In genomic region chr9:130095872-130096271, GRCh38 we compare ENCODE assay signal across 24 cellular contexts.
A peak's percentile ranks its signal among the peaks of the same experiment; 100 is the strongest.
DNase-seq lines count a peak whose midpoint lies in the region; ATAC-seq lines count a peak whose summit lies in the region.
"Had no signal": no experiment of that assay in that cellular context is flagged by ENCODE, and none has a peak within 500 bp of the region (broad histone marks: within the 10 kb centered on the region; RNA-seq: fewer than 3 reads in every experiment).

No MANE protein-coding gene starts in this region.

- peak overlapping the region; percentile 48 for H3K27ac ChIP-seq in SK-N-MC
- H3K27ac ChIP-seq: BLaER1, epithelial cell of prostate, neutrophil, prostate gland, upper lobe of right lung had no signal

- no peaks in the 10 kb centered on the region for H3K9me3 Mint-ChIP-seq in activated T-cell treated with anti-CD3 and anti-CD28 coated beads, Interleukin-2, amount 50 U/mL, for 24 hours
- no peaks in the 10 kb centered on the region for H3K9me3 Mint-ChIP-seq in dendritic cell treated with granulocyte-macrophage colony-stimulating factor and Interleukin-4, amounts not matched to agents 40 ng/mL and 50 ng/mL, for 4 days
- no peaks in the 10 kb centered on the region for H3K9me3 Mint-ChIP-seq in stimulated activated naive CD8-positive, alpha-beta T cell treated with anti-CD3 and anti-CD28 coated beads, Interleukin-15, Interleukin-2, amounts not matched to agents 100 ng/mL and 50 ng/mL, for 24 hours
- H3K9me3 Mint-ChIP-seq: T-cell had no signal

- peaks cover 82% of the 10 kb centered on the region for H3K36me3 Mint-ChIP-seq in activated T-cell treated with anti-CD3 and anti-CD28 coated beads, Interleukin-2, amount 50 U/mL, for 24 hours (ENCODE audit: low read depth)
- peaks cover 100% of the 10 kb centered on the region for H3K36me3 Mint-ChIP-seq in dendritic cell treated with granulocyte-macrophage colony-stimulating factor and Interleukin-4, amounts not matched to agents 40 ng/mL and 50 ng/mL, for 4 days (ENCODE audit: low read depth)
- peaks cover 56% of the 10 kb centered on the region for H3K36me3 Mint-ChIP-seq in stimulated activated naive CD8-positive, alpha-beta T cell treated with anti-CD3 and anti-CD28 coated beads, Interleukin-15, Interleukin-2, amounts not matched to agents 100 ng/mL and 50 ng/mL, for 24 hours (ENCODE audit: low read depth)

- no peak overlapping the region for H3K4me3 Mint-ChIP-seq in activated T-cell treated with anti-CD3 and anti-CD28 coated beads, Interleukin-2, amount 50 U/mL, for 24 hours
- H3K4me3 Mint-ChIP-seq in dendritic cell treated with granulocyte-macrophage colony-stimulating factor and Interleukin-4, amounts not matched to agents 40 ng/mL and 50 ng/mL, for 4 days = no peak overlapping the region
- no peak overlapping the region for H3K4me3 Mint-ChIP-seq in stimulated activated naive CD8-positive, alpha-beta T cell treated with anti-CD3 and anti-CD28 coated beads, Interleukin-15, Interleukin-2, amounts not matched to agents 100 ng/mL and 50 ng/mL, for 24 hours
- H3K4me3 Mint-ChIP-seq: T-cell had no signal

- DNase-seq in activated T-cell treated with anti-CD3 and anti-CD28 coated beads, Interleukin-2, amount 50 U/mL, for 24 hours = no peak
- no peak for DNase-seq in activated T-cell treated with anti-CD3 and anti-CD28 coated beads, Interleukin-2, amount 50 U/mL, for 1 hour
- DNase-seq in SK-N-MC (ENCODE audit: low read depth, low spot score) (no peak), NCI-H510A treated with DMSO at 0.1 percent for 48 hours (lab: John Stamatoyannopoulos, UW) (no peak), COLO829 (ENCODE audit: low spot score) (no peak)
- DNase-seq: ACHN; activated CD4-positive, alpha-beta T cell treated with anti-CD3 and anti-CD28 coated beads, Interleukin-2, amount 50 U/mL, for 1 hour; activated T-cell treated with anti-CD3 and anti-CD28 coated beads for 4 hours; cerebellar nuclear complex; EL; mammary epithelial cell; NCI-H2171; NCI-H524; SIG-M5; T-cell had no signal

- no peak overlapping the region for H3K4me3 ChIP-seq in SK-N-MC
- H3K4me3 ChIP-seq: BLaER1, prostate gland, upper lobe of right lung had no signal

- H3K27ac Mint-ChIP-seq in activated T-cell treated with anti-CD3 and anti-CD28 coated beads, Interleukin-2, amount 50 U/mL, for 24 hours = peak overlapping the region; percentile 55
- H3K27ac Mint-ChIP-seq in dendritic cell treated with granulocyte-macrophage colony-stimulating factor and Interleukin-4, amounts not matched to agents 40 ng/mL and 50 ng/mL, for 4 days = peak overlapping the region; percentile 64
- H3K27ac Mint-ChIP-seq in stimulated activated naive CD8-positive, alpha-beta T cell treated with anti-CD3 and anti-CD28 coated beads, Interleukin-15, Interleukin-2, amounts not matched to agents 100 ng/mL and 50 ng/mL, for 24 hours = peak overlapping the region; percentile 81

- H3K9ac ChIP-seq in SK-N-MC (ENCODE audit: insufficient read length) = no peak overlapping the region
- H3K9ac ChIP-seq: BLaER1 had no signal

- H3K27me3 Mint-ChIP-seq in activated T-cell treated with anti-CD3 and anti-CD28 coated beads, Interleukin-2, amount 50 U/mL, for 24 hours = no peaks in the 10 kb centered on the region
- H3K27me3 Mint-ChIP-seq in dendritic cell treated with granulocyte-macrophage colony-stimulating factor and Interleukin-4, amounts not matched to agents 40 ng/mL and 50 ng/mL, for 4 days = no peaks in the 10 kb centered on the region
- no peaks in the 10 kb centered on the region for H3K27me3 Mint-ChIP-seq in stimulated activated naive CD8-positive, alpha-beta T cell treated with anti-CD3 and anti-CD28 coated beads, Interleukin-15, Interleukin-2, amounts not matched to agents 100 ng/mL and 50 ng/mL, for 24 hours
- H3K27me3 Mint-ChIP-seq: T-cell had no signal

- peaks cover 56% of the 10 kb centered on the region for H3K36me3 ChIP-seq in SK-N-MC (ENCODE audit: insufficient read depth, low read length)

- intact Hi-C loops in dendritic cell treated with granulocyte-macrophage colony-stimulating factor and Interleukin-4, amounts not matched to agents 40 ng/mL and 50 ng/mL, for 4 days (cut with micrococcal nuclease) = loop anchor here (5.0 kb wide), 1 partner anchor 209 kb away; no protein-coding TSS in a partner anchor

- no peak for ATAC-seq in GM21825 (IDR thresholded peaks at IDR 0.05; ENCODE audit: unreplicated experiment)
- ATAC-seq: HepG2, T-cell, upper lobe of right lung had no signal

- no peaks in the 10 kb centered on the region for H3K9me3 ChIP-seq in SK-N-MC (ENCODE audit: low read depth, low read length)
- H3K9me3 ChIP-seq: BLaER1, neutrophil, prostate gland, upper lobe of right lung had no signal

- peaks cover 22% of the 10 kb centered on the region for H3K4me1 Mint-ChIP-seq in activated T-cell treated with anti-CD3 and anti-CD28 coated beads, Interleukin-2, amount 50 U/mL, for 24 hours (ENCODE audit: low read depth)
- H3K4me1 Mint-ChIP-seq in dendritic cell treated with granulocyte-macrophage colony-stimulating factor and Interleukin-4, amounts not matched to agents 40 ng/mL and 50 ng/mL, for 4 days (ENCODE audit: low read depth) = peaks cover 22% of the 10 kb centered on the region
- H3K4me1 Mint-ChIP-seq in stimulated activated naive CD8-positive, alpha-beta T cell treated with anti-CD3 and anti-CD28 coated beads, Interleukin-15, Interleukin-2, amounts not matched to agents 100 ng/mL and 50 ng/mL, for 24 hours (ENCODE audit: low read depth) = peaks cover 21% of the 10 kb centered on the region
